33 cellular contexts compared by ENCODE assay signal in genomic region chr9:84959339-84959738, GRCh38.
"Had no signal": no experiment of that assay in that cellular context is flagged by ENCODE, and none has a peak within 500 bp of the region (broad histone marks: within the 10 kb centered on the region; RNA-seq: fewer than 3 reads in every experiment).

No MANE protein-coding gene starts in this region.

- H3K9me3 ChIP-seq: MG63 had no signal

- H3K27ac ChIP-seq: KMS-11 had no signal

- H3K4me2 ChIP-seq: KMS-11 had no signal

- H3K4me3 ChIP-seq: MG63 had no signal

- DNase-seq: Karpas-422, Kasumi-1, KBM-7, KG1, MG63, MM.1S, MV-4-11, NCI-H1048, NCI-H1092, NCI-H1092 treated with DMSO at 0.1 percent for 48 hours, NCI-H1105, NCI-H1105 treated with DMSO at 0.1 percent for 48 hours, NCI-H1417 treated with DMSO at 0.1 percent for 48 hours, NCI-H1436, NCI-H1436 treated with DMSO at 0.1 percent for 48 hours, NCI-H146, NCI-H1694, NCI-H1694 treated with DMSO at 0.1 percent for 48 hours, NCI-H187, NCI-H187 treated with DMSO at 0.1 percent for 48 hours, NCI-H1930, NCI-H2029, NCI-H2029 treated with DMSO at 0.1 percent for 48 hours, NCI-H2081 treated with DMSO at 0.1 percent for 48 hours, NCI-H2107, NCI-H2171, NCI-H2171 treated with DMSO at 0.1 percent for 48 hours, NCI-H2227 treated with DMSO at 0.1 percent for 48 hours, NCI-H226, NCI-H345, NCI-H446, NCI-H446 treated with DMSO at 0.1 percent for 48 hours had no signal

- H3K9ac ChIP-seq: KMS-11 had no signal

- H3K27me3 ChIP-seq: MG63 had no signal

- H3K36me3 ChIP-seq: MG63 had no signal
